ENCODE assay signal across 20 cellular contexts in the genomic region with DNA sequence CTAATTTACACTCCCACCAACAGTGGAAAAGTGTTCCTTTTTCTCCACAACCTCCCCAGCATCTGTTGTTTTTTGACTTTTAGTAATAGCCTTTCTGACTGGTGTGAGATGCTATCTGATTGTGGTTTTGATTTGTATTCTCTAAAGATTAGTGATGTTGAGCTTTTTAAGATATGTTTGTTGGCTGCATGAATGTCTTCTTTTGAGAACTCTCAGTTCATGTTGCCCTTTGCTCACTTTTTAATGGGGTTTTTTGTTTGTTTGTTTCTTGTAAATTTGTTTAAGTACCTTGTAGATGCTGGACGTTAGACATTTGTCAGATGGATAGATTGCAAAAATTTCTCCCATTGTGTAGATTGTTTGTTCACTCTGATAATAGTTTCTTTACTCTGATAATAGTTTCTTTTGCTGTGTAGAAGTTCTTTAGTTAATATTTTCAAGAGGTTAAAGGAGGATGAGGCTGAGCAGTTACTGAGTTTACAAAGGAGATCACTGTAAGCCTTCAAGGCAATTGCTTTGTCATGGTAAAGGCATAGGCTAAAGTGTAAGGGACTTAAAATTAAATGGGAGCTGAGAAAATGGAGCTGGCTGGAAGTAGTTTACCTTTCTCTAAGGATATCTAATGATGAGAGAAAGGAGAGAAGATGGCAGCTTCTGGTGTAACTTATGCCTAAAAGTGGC.
DNase-seq lines count a peak whose midpoint lies in the region; ATAC-seq, FAIRE-seq and TF ChIP-seq lines count a peak whose summit lies in the region.
"Had no signal": no experiment of that assay in that cellular context is flagged by ENCODE, and none has a peak within 500 bp of the region (broad histone marks: within the 10 kb centered on the region; RNA-seq: fewer than 3 reads in every experiment).

No MANE protein-coding gene starts in this region.

- H3K4me3 Mint-ChIP-seq in stimulated activated effector memory CD8-positive, alpha-beta T cell treated with anti-CD3 and anti-CD28 coated beads, Interleukin-12 subunit alpha, Interleukin-12 subunit beta, amount 100 ng/mL, for 72 hours, result no peak overlapping the region
- H3K4me3 Mint-ChIP-seq: CD14-positive monocyte had no signal

- POLR2A ChIA-PET in A673 (lab: Charles Lee; ENCODE audit: low non-redundant PET), result no interaction called here

- TF ChIP-seq POLR2A in thyroid gland (IDR thresholded peaks at IDR 0.05), result no peak

- no peak overlapping the region for H2BK5ac ChIP-seq in mesendoderm (ENCODE audit: low read length)

- no peak overlapping the region for H2BK120ac ChIP-seq in mesendoderm (ENCODE audit: low read depth, low read length)

- no CpG with 5 or more reads among the region's 1 CpG for WGBS in mesendoderm (ENCODE audit: extremely low coverage, insufficient coverage, low lambda C conversion rate)
- WGBS in thyroid gland, 2 donors, result 69 to 71% methylated on average over 1 of the region's 1 CpG

- no peaks in the 10 kb centered on the region for H3K9me3 ChIP-seq in A673 (ENCODE audit: low read depth, low read length, poor library complexity, severe bottlenecking)
- H3K9me3 ChIP-seq in HUES48 (ENCODE audit: control insufficient read depth, insufficient read depth, low read length), result no peaks in the 10 kb centered on the region
- H3K9me3 ChIP-seq in thyroid gland, result no peaks in the 10 kb centered on the region

- H3K9ac ChIP-seq in HUES48 (ENCODE audit: low read depth, low read length), result no peak overlapping the region
- H3K9ac ChIP-seq in mesendoderm (ENCODE audit: low read length), result no peak overlapping the region

- H3K4me1 ChIP-seq in A673 (ENCODE audit: insufficient read depth, low read length, poor library complexity, severe bottlenecking), result peaks cover 77% of the 10 kb centered on the region
- peaks cover 42% of the 10 kb centered on the region for H3K4me1 ChIP-seq in HUES48 (ENCODE audit: control insufficient read depth, insufficient read depth, low read length)
- peaks cover 4% of the 10 kb centered on the region for H3K4me1 ChIP-seq in mesendoderm (ENCODE audit: control insufficient read depth, low read depth, low read length)
- H3K4me1 ChIP-seq in thyroid gland, result no peaks in the 10 kb centered on the region

- no peaks in the 10 kb centered on the region for H3K36me3 ChIP-seq in A673 (ENCODE audit: insufficient read depth, low read length, poor library complexity, severe bottlenecking)
- no peaks in the 10 kb centered on the region for H3K36me3 ChIP-seq in HUES48 (ENCODE audit: control insufficient read depth, insufficient read depth, low read length)
- H3K36me3 ChIP-seq in mesendoderm (ENCODE audit: control insufficient read depth, insufficient read depth, low read length), result no peaks in the 10 kb centered on the region
- H3K36me3 ChIP-seq in thyroid gland, result no peaks in the 10 kb centered on the region

- H2BK15ac ChIP-seq in mesendoderm (replicated peaks; ENCODE audit: low read depth), result no peak overlapping the region

- intact Hi-C loops in A673 (cut with micrococcal nuclease; ENCODE audit: unreplicated experiment), result no loop called here
- intact Hi-C loops in cardiac septum (cut with DNase I), result loop anchor here (5.0 to 10.0 kb wide), 2 partner anchors 321 to 331 kb away; partner anchors contain the start of gene PCDH7
- intact Hi-C loops in thyroid gland (cut with DNase I), result no loop called here

- no peak overlapping the region for H3K4me2 ChIP-seq in mesendoderm (ENCODE audit: low read length)

- no TSS peak for BruUV-seq in A673 (replicated peaks; lab: Mats Ljungman, UMichigan)

- no peak for DNase-seq in A673 (ENCODE audit: low spot score)
- DNase-seq in mesendoderm, result peak; percentile 11
- no peak for DNase-seq in cardiac septum (ENCODE audit: low spot score)
- no peak for DNase-seq in thyroid gland
- DNase-seq in stimulated activated effector memory CD8-positive, alpha-beta T cell treated with anti-CD3 and anti-CD28 coated beads, Interleukin-12 subunit alpha, Interleukin-12 subunit beta, amount 100 ng/mL, for 72 hours (ENCODE audit: low spot score in 2 of 2), result no peak
- DNase-seq: COR-L47; DMS53; NCI-H1436; NCI-H2029 treated with DMSO at 0.1 percent for 48 hours; NK-92 treated with Interleukin-12 subunit alpha and Interleukin-12 subunit beta, amount 100 ng/mL, for 24 hours; T-helper 1 cell had no signal

- no peaks in the 10 kb centered on the region for H3K36me3 Mint-ChIP-seq in stimulated activated effector memory CD8-positive, alpha-beta T cell treated with anti-CD3 and anti-CD28 coated beads, Interleukin-12 subunit alpha, Interleukin-12 subunit beta, amount 100 ng/mL, for 72 hours
- H3K36me3 Mint-ChIP-seq: CD14-positive monocyte had no signal

- no peaks in the 10 kb centered on the region for H3K79me2 ChIP-seq in mesendoderm (ENCODE audit: control insufficient read depth, insufficient read depth, low read length)

- no peak overlapping the region for H3K18ac ChIP-seq in mesendoderm (ENCODE audit: low read length)

- no peak overlapping the region for H3K4me3 ChIP-seq in A673 (ENCODE audit: low read depth, low read length, poor library complexity, severe bottlenecking)
- H3K4me3 ChIP-seq in HUES48 (ENCODE audit: low read depth, low read length), result no peak overlapping the region; the same call in 1 of the 2 replicates
- H3K4me3 ChIP-seq in mesendoderm (ENCODE audit: low read length), result no peak overlapping the region
- H3K4me3 ChIP-seq in thyroid gland (replicated peaks in 1 of 3), result no peak overlapping the region
- H3K4me3 ChIP-seq: GM12878, SK-N-MC had no signal

- H3K4me1 Mint-ChIP-seq in stimulated activated effector memory CD8-positive, alpha-beta T cell treated with anti-CD3 and anti-CD28 coated beads, Interleukin-12 subunit alpha, Interleukin-12 subunit beta, amount 100 ng/mL, for 72 hours, result no peaks in the 10 kb centered on the region
- H3K4me1 Mint-ChIP-seq: CD14-positive monocyte had no signal

- peak overlapping the region; percentile 32 for H3K27ac ChIP-seq in A673 (ENCODE audit: low read depth, low read length, poor library complexity, severe bottlenecking)
- H3K27ac ChIP-seq in HUES48 (ENCODE audit: low read depth, low read length), result peak overlapping the region; percentile 72
- no peak overlapping the region for H3K27ac ChIP-seq in mesendoderm (ENCODE audit: low read depth, low read length)
- no peak overlapping the region for H3K27ac ChIP-seq in thyroid gland
- H3K27ac ChIP-seq: SK-N-MC had no signal

- H3K79me1 ChIP-seq in mesendoderm (ENCODE audit: low read length), result no peaks in the 10 kb centered on the region

- H4K8ac ChIP-seq in mesendoderm (ENCODE audit: low read depth, low read length), result no peak overlapping the region

- ATAC-seq in GM18873 (IDR thresholded peaks at IDR 0.05; ENCODE audit: low FRiP score, unreplicated experiment), result no peak
- ATAC-seq in stimulated activated effector memory CD8-positive, alpha-beta T cell treated with anti-CD3 and anti-CD28 coated beads, Interleukin-12 subunit alpha, Interleukin-12 subunit beta, amount 100 ng/mL, for 72 hours, result no peak
- ATAC-seq: GM12878 had no signal

- no peak overlapping the region for H3K23ac ChIP-seq in mesendoderm (ENCODE audit: low read length)

- no peak overlapping the region for H3K56ac ChIP-seq in mesendoderm (ENCODE audit: low read length)

- no peak overlapping the region for H2AK5ac ChIP-seq in mesendoderm (ENCODE audit: low read length)

- no peak overlapping the region for H3K27ac Mint-ChIP-seq in stimulated activated effector memory CD8-positive, alpha-beta T cell treated with anti-CD3 and anti-CD28 coated beads, Interleukin-12 subunit alpha, Interleukin-12 subunit beta, amount 100 ng/mL, for 72 hours
- H3K27ac Mint-ChIP-seq: CD14-positive monocyte had no signal

- H3K27me3 ChIP-seq in A673 (replicated peaks; ENCODE audit: insufficient read depth, low read depth, low read length, poor library complexity) (no peaks in the 10 kb centered on the region), HUES48 (ENCODE audit: control insufficient read depth, insufficient read depth, low read length) (no peaks in the 10 kb centered on the region), mesendoderm (ENCODE audit: insufficient read depth, low read length, poor library complexity) (no peaks in the 10 kb centered on the region), thyroid gland (no peaks in the 10 kb centered on the region)

- TF ChIP-seq CTCF in A673 (conservative IDR thresholded peaks at IDR 0.05; ENCODE audit: low read depth, low read length), result no peak
- TF ChIP-seq CTCF in thyroid gland (IDR thresholded peaks at IDR 0.05), result no peak

- H4K5ac ChIP-seq in mesendoderm (ENCODE audit: low read length), result no peak overlapping the region

- H3K9me3 Mint-ChIP-seq in stimulated activated effector memory CD8-positive, alpha-beta T cell treated with anti-CD3 and anti-CD28 coated beads, Interleukin-12 subunit alpha, Interleukin-12 subunit beta, amount 100 ng/mL, for 72 hours, result peaks cover 9% of the 10 kb centered on the region
- H3K9me3 Mint-ChIP-seq: CD14-positive monocyte had no signal

- FAIRE-seq in endometrium (lab: Jason Lieb, UNC), result peak; percentile 88
- FAIRE-seq: A204.1, GM12878, GM19239, H54 had no signal

- no peak overlapping the region for H3K4ac ChIP-seq in mesendoderm (ENCODE audit: low read depth, low read length)

- CTCF ChIA-PET in A673 (lab: Charles Lee), result no interaction called here

Comparison
In these comparisons a context has a peak if more than half of its experiments do, and no peak if none do; other contexts are left out.
1. H3K27ac ChIP-seq: peak in A673 (single experiment) and HUES48 (single experiment); none in mesendoderm (single experiment) and thyroid gland (0 of 3).